Comparison of ENCODE assay signal across 8 cellular contexts in the genomic region with DNA sequence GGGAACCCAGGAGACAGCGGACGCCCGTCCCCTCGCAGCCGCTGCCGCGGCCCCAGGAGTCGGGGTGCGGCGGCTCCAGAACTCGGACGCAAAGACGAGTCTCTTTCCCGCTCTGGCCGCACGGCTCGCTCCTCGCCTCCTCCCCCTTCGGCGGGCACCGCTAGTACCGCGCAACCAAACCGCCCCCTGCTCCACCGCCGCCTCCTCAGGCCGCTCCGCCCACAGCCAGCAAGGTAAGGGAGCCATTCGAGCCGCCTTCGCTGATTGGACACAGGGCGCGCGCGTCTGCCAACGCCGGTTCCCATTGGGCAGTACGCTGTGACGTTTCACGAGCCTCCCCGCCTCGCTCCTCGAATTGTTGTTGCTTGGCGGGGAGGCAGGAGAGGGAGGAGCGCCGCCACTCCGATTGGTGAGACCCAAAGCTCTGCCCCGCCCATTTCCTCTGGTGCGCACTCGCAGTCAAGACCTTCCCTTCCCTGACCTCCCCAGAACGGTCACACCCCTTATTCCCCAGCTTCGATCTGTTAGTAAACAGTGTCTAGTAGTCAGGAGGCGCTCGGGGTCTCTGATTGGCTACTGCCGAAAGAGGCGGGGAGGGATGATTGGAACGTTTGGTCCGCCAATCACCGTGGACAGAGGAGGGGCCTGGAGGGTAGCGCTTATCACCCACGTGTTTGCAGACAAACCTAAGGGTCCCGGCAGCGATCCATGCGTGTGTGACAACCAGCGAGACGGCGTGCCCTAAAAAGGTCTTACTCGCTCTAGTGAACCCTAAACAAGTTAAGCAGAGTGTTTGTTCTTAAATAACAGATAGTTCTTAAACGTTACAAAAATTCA. TPM values are rescaled to one million over a fixed set of nuclear protein-coding genes. Genes with fewer than 3 reads are reported as not detected.
A peak's percentile ranks its signal among the peaks of the same experiment; 100 is the strongest.
DNase-seq lines count a peak whose midpoint lies in the region; ATAC-seq and TF ChIP-seq lines count a peak whose summit lies in the region.

A gene (minus strand): TSS at position 170 of the 837 bp plus-strand sequence. CDS start 207 bp downstream, outside the sequence.

- POLR2A ChIA-PET in Panc1 (lab: Charles Lee) = interaction anchor here (0.6 to 1.0 kb wide), 2 partner anchors 54 to 363 kb away, joined by 4 read pairs; no protein-coding TSS in a partner anchor

- H3K27me3 ChIP-seq in Panc1 (ENCODE audit: control insufficient read depth, insufficient read depth, low read length) (no peaks in the 10 kb centered on the region), esophagus (ENCODE audit: control insufficient read depth in 1 of 2, insufficient read depth in 2 of 2, low read length in 2 of 2) (no peaks in the 10 kb centered on the region), mucosa of stomach (ENCODE audit: control insufficient read depth, insufficient read depth, low read length) (no peaks in the 10 kb centered on the region)

- H3K4me1 Mint-ChIP-seq in activated T-cell treated with anti-CD3 and anti-CD28 coated beads, Interleukin-2, amount 50 U/mL, for 4 hours (ENCODE audit: low read depth) = peaks cover 56% of the 10 kb centered on the region

- peaks cover 11% of the 10 kb centered on the region for H3K36me3 Mint-ChIP-seq in activated T-cell treated with anti-CD3 and anti-CD28 coated beads, Interleukin-2, amount 50 U/mL, for 4 hours (ENCODE audit: insufficient read depth)

- no peaks in the 10 kb centered on the region for H3K27me3 Mint-ChIP-seq in activated T-cell treated with anti-CD3 and anti-CD28 coated beads, Interleukin-2, amount 50 U/mL, for 4 hours (ENCODE audit: low read depth)

- H3K9me3 ChIP-seq in Panc1 (ENCODE audit: control insufficient read depth, insufficient read depth, low read depth, low read length) (no peaks in the 10 kb centered on the region), esophagus (ENCODE audit: control insufficient read depth in 2 of 2, insufficient read depth in 1 of 2, low read depth in 1 of 2, low read length in 1 of 2) (no peaks in the 10 kb centered on the region), mucosa of stomach (ENCODE audit: control insufficient read depth, low read length) (no peaks in the 10 kb centered on the region)

- H3K36me3 ChIP-seq in Panc1 (ENCODE audit: control insufficient read depth, insufficient read depth, low read length) = no peaks in the 10 kb centered on the region; the same call in 1 of the 2 replicates
- H3K36me3 ChIP-seq in esophagus (ENCODE audit: control insufficient read depth in 2 of 2, insufficient read depth in 2 of 2, low read length in 1 of 2) = no peaks in the 10 kb centered on the region
- no peaks in the 10 kb centered on the region for H3K36me3 ChIP-seq in mucosa of stomach (ENCODE audit: control insufficient read depth, insufficient read depth, low read length)

- DNase-seq in DMS53 (lab: John Stamatoyannopoulos, UW) (peak; percentile 99), KG1 (lab: John Stamatoyannopoulos, UW) (peak; percentile 99), Panc1 (ENCODE audit: low read depth, low spot score) (peak; percentile 94)
- DNase-seq in activated T-cell treated with anti-CD3 and anti-CD28 coated beads, Interleukin-2, amount 50 U/mL, for 4 hours = peak; percentile 99
- DNase-seq in stimulated activated CD8-positive, alpha-beta memory T cell treated with anti-CD3 and anti-CD28 coated beads, Interleukin-7, amount 100 ng/mL, for 1 hour (ENCODE audit: low read depth in 2 of 2) = peak; percentile 98 to 99

- H3K4me3 ChIP-seq in Panc1 (ENCODE audit: low read depth in 2 of 2, low read length in 2 of 2) = peak within 1 kb of the TSS; percentile 67 to 75
- H3K4me3 ChIP-seq in esophagus (ENCODE audit: low read depth in 1 of 2, low read length in 2 of 2) = peak within 1 kb of the TSS; percentile 91 to 95
- H3K4me3 ChIP-seq in mucosa of stomach (ENCODE audit: low read length) = peak within 1 kb of the TSS; percentile 49

- ATAC-seq in GM21723 (IDR thresholded peaks at IDR 0.05; ENCODE audit: unreplicated experiment) (peak; percentile 90), Panc1 (peak; percentile 95)
- peak; percentile 83 to 86 for ATAC-seq in activated T-cell treated with anti-CD3 and anti-CD28 coated beads, Interleukin-2, amount 50 U/mL, for 4 hours

- peak within 1 kb of the TSS; percentile 88 for H3K4me3 Mint-ChIP-seq in activated T-cell treated with anti-CD3 and anti-CD28 coated beads, Interleukin-2, amount 50 U/mL, for 4 hours

- intact Hi-C loops in Panc1 (cut with micrococcal nuclease; ENCODE audit: unreplicated experiment) = no loop called here

- H3K9me3 Mint-ChIP-seq in activated T-cell treated with anti-CD3 and anti-CD28 coated beads, Interleukin-2, amount 50 U/mL, for 4 hours = peaks cover 3% of the 10 kb centered on the region

- in situ Hi-C loops in Panc1 (cut with HindIII; ENCODE audit: low pct_unique_long_range_greater_than_20kb, low sequenced_read_pairs) = no loop called here

- WGBS in esophagus, 2 donors = 0% methylated on average over 59 to 69 of the region's 69 CpGs

- BruUV-seq in Panc1 (replicated peaks; lab: Mats Ljungman, UMichigan) = no TSS peak

- peak within 1 kb of the TSS; percentile 73 for H3K9ac ChIP-seq in mucosa of stomach (ENCODE audit: low read length)

- H3K4me1 ChIP-seq in Panc1 (ENCODE audit: control insufficient read depth, insufficient read depth, low read length) (peaks cover 4% of the 10 kb centered on the region; the same call in 1 of the 2 replicates), esophagus (ENCODE audit: control insufficient read depth in 2 of 2, insufficient read depth in 2 of 2, low read length in 1 of 2) (no peaks in the 10 kb centered on the region), mucosa of stomach (ENCODE audit: control insufficient read depth, insufficient read depth, low read length) (peaks cover 4% of the 10 kb centered on the region)

- CTCF ChIA-PET in Panc1 (lab: Charles Lee) = interaction anchor here (0.5 to 0.6 kb wide), 2 partner anchors 9 to 173 kb away, joined by 3 to 5 read pairs; no protein-coding TSS in a partner anchor

- TF ChIP-seq CTCF in Panc1 (IDR thresholded peaks at IDR 0.05) = 0 out of 2 replicates have a peak, but pooled peaks have one; percentile 4

- H3K27ac ChIP-seq in Panc1 (ENCODE audit: low read length) = peak within 1 kb of the TSS; percentile 74
- H3K27ac ChIP-seq in esophagus (ENCODE audit: low read depth in 2 of 2, low read length in 1 of 2) = peak within 1 kb of the TSS; percentile 96 to 98

RNA-seq across cellular contexts. Expression of the gene that starts here (rescaled TPM):
- total RNA-seq in Panc1 (2021; ENCODE audit: unreplicated experiment) = 2.6 TPM
- polyA plus RNA-seq in Panc1 (2012; ENCODE audit: insufficient read length) = 0.82 TPM
- total RNA-seq in activated T-cell treated with anti-CD3 and anti-CD28 coated beads, Interleukin-2, amount 50 U/mL, for 4 hours = 10 to 100 TPM; 17.3 to 19.5 (median 19.4) TPM
- 1 to 10 TPM in 1 of 2 donors, under 1 TPM in 1; 0.83 to 2.3 TPM for polyA plus RNA-seq in esophagus

Comparison
In these comparisons a context has a peak if more than half of its experiments do, and no peak if none do; other contexts are left out.
1. Peak in every context shown above with its lines: DNase-seq, ATAC-seq, H3K4me3 ChIP-seq and H3K27ac ChIP-seq.